Comparison of ENCODE assay signal across 1 cellular context in genomic region chr7:92621026-92621540, GRCh38.
TF ChIP-seq lines count a peak whose summit lies in the region.

No MANE protein-coding gene starts in this region.

TF ChIP-seq in HepG2, 621 proteins besides CTCF, POLR2A, EP300 and RAD21 (continues in another document):
- TF ChIP-seq, protein P1, sequence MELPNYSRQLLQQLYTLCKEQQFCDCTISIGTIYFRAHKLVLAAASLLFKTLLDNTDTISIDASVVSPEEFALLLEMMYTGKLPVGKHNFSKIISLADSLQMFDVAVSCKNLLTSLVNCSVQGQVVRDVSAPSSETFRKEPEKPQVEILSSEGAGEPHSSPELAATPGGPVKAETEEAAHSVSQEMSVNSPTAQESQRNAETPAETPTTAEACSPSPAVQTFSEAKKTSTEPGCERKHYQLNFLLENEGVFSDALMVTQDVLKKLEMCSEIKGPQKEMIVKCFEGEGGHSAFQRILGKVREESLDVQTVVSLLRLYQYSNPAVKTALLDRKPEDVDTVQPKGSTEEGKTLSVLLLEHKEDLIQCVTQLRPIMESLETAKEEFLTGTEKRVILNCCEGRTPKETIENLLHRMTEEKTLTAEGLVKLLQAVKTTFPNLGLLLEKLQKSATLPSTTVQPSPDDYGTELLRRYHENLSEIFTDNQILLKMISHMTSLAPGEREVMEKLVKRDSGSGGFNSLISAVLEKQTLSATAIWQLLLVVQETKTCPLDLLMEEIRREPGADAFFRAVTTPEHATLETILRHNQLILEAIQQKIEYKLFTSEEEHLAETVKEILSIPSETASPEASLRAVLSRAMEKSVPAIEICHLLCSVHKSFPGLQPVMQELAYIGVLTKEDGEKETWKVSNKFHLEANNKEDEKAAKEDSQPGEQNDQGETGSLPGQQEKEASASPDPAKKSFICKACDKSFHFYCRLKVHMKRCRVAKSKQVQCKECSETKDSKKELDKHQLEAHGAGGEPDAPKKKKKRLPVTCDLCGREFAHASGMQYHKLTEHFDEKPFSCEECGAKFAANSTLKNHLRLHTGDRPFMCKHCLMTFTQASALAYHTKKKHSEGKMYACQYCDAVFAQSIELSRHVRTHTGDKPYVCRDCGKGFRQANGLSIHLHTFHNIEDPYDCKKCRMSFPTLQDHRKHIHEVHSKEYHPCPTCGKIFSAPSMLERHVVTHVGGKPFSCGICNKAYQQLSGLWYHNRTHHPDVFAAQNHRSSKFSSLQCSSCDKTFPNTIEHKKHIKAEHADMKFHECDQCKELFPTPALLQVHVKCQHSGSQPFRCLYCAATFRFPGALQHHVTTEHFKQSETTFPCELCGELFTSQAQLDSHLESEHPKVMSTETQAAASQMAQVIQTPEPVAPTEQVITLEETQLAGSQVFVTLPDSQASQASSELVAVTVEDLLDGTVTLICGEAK (IDR thresholded peaks at IDR 0.05) = no peak
- TF ChIP-seq, protein P1 (CRISPR knock-in tag; IDR thresholded peaks at IDR 0.05) = no peak
- TF ChIP-seq HMGXB4 (CRISPR knock-in tag; IDR thresholded peaks at IDR 0.05; ENCODE audit: borderline replicate concordance in 1 of 2, low read depth in 1 of 2) (peak in 1 of 2 experiments; percentile 36; a peak in 1 of 4 replicates), ZNF124 (CRISPR knock-in tag; IDR thresholded peaks at IDR 0.05) (no peak), ZBTB34 (CRISPR knock-in tag; IDR thresholded peaks at IDR 0.05) (peak; percentile 56; the same call in 1 of the 2 replicates), TRAFD1 (CRISPR knock-in tag; IDR thresholded peaks at IDR 0.05; ENCODE audit: borderline replicate concordance) (no peak), STAG1 (CRISPR knock-in tag; IDR thresholded peaks at IDR 0.05) (peak; percentile 81), SMC3 (IDR thresholded peaks at IDR 0.05; ENCODE audit: low read length) (peak; percentile 70), JUN (CRISPR knock-in tag; IDR thresholded peaks at IDR 0.05) (no peak), FOXM1 (CRISPR knock-in tag; IDR thresholded peaks at IDR 0.05) (no peak), ZNF318 (CRISPR knock-in tag; IDR thresholded peaks at IDR 0.05) (no peak), TP53 (CRISPR knock-in tag; conservative IDR thresholded peaks at IDR 0.05) (no peak), IKZF4 (CRISPR knock-in tag; IDR thresholded peaks at IDR 0.05; ENCODE audit: borderline replicate concordance, low read depth, not compliant biosample characterization) (no peak), FOXA3 (CRISPR knock-in tag; IDR thresholded peaks at IDR 0.05) (0 out of 2 replicates have a peak, but pooled peaks have one; percentile 7), HDAC1 (CRISPR knock-in tag; IDR thresholded peaks at IDR 0.05) (no peak), MIXL1 (CRISPR knock-in tag; IDR thresholded peaks at IDR 0.05) (0 out of 2 replicates have a peak, but pooled peaks have one; percentile 51), ISL2 (CRISPR knock-in tag; IDR thresholded peaks at IDR 0.05) (0 out of 2 replicates have a peak, but pooled peaks have one; percentile 13)
- TF ChIP-seq, protein P2, sequence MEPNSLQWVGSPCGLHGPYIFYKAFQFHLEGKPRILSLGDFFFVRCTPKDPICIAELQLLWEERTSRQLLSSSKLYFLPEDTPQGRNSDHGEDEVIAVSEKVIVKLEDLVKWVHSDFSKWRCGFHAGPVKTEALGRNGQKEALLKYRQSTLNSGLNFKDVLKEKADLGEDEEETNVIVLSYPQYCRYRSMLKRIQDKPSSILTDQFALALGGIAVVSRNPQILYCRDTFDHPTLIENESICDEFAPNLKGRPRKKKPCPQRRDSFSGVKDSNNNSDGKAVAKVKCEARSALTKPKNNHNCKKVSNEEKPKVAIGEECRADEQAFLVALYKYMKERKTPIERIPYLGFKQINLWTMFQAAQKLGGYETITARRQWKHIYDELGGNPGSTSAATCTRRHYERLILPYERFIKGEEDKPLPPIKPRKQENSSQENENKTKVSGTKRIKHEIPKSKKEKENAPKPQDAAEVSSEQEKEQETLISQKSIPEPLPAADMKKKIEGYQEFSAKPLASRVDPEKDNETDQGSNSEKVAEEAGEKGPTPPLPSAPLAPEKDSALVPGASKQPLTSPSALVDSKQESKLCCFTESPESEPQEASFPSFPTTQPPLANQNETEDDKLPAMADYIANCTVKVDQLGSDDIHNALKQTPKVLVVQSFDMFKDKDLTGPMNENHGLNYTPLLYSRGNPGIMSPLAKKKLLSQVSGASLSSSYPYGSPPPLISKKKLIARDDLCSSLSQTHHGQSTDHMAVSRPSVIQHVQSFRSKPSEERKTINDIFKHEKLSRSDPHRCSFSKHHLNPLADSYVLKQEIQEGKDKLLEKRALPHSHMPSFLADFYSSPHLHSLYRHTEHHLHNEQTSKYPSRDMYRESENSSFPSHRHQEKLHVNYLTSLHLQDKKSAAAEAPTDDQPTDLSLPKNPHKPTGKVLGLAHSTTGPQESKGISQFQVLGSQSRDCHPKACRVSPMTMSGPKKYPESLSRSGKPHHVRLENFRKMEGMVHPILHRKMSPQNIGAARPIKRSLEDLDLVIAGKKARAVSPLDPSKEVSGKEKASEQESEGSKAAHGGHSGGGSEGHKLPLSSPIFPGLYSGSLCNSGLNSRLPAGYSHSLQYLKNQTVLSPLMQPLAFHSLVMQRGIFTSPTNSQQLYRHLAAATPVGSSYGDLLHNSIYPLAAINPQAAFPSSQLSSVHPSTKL (CRISPR knock-in tag; IDR thresholded peaks at IDR 0.05) = 0 out of 2 replicates have a peak, but pooled peaks have one; percentile 23
